ENCODE assay signal across 8 cellular contexts in the genomic region with DNA sequence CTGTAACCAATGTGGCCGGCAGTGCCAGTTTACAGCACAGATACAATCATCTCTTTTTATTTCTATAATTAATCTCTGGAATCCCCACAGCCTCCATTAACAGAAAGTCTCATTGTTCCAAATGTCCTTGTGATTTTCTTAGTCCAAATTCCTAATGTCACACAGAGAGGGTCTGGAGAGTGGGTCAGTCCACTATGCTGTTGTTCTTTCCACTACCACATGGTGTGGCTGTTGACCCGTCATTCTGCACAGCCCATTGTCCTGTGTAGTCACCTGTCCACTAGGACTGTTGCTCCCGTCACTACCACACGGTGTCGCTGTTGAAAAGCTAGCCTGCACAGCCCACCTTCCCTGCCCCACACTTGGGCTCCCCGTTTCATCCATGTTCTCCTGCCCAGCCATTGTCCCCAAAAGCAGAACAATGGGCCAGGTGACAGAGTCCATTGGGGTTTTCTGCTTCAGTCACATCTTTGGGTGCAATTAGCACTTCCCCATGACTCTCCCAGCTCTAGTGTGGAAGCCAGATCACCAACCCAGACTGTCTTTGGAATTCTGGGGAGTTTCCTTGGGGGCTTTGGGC. TPM values are rescaled to one million over a fixed set of nuclear protein-coding genes. Genes with fewer than 3 reads are reported as not detected.
A peak's percentile ranks its signal among the peaks of the same experiment; 100 is the strongest.
DNase-seq lines count a peak whose midpoint lies in the region; ATAC-seq and TF ChIP-seq lines count a peak whose summit lies in the region.

No MANE protein-coding gene starts in this region.

- ATAC-seq in omental fat pad (ENCODE audit: low FRiP score) (no peak), GM19455 (IDR thresholded peaks at IDR 0.05; ENCODE audit: unreplicated experiment) (no peak), HG03457 (IDR thresholded peaks at IDR 0.05; ENCODE audit: unreplicated experiment) (no peak)

- TF ChIP-seq CTCF in omental fat pad (IDR thresholded peaks at IDR 0.05) = no peak

- DNase-seq in NCI-H748 (lab: John Stamatoyannopoulos, UW; ENCODE audit: unreplicated experiment) (peak; percentile 48), NCI-H748 treated with DMSO at 0.1 percent for 48 hours (lab: John Stamatoyannopoulos, UW) (no peak), NCI-H226 (peak; percentile 16), ecto neural progenitor cell (ENCODE audit: low spot score) (peak; percentile 79), omental fat pad (ENCODE audit: low spot score) (peak; percentile 31), LoVo (ENCODE audit: low spot score) (no peak)

RNA-seq across cellular contexts. Expression of a gene that starts 8.6 kb away (rescaled TPM):
- 10 to 100 TPM in 2 of 4 donors, 1 to 10 TPM in 1, under 1 TPM in 1; 0.95 to 59.9 (median 7.0) TPM for total RNA-seq in omental fat pad

RNA-seq across cellular contexts. Expression of a gene that starts 33.7 kb away (rescaled TPM):
- total RNA-seq in omental fat pad = under 1 TPM in 2 of 4 donors, not detected in 2; 0.63 to 0.74 TPM

Comparison
In these comparisons a context has a peak if more than half of its experiments do, and no peak if none do; other contexts are left out.
1. DNase-seq: peak in NCI-H748 (single experiment), NCI-H226 (single experiment), ecto neural progenitor cell (single experiment) and omental fat pad (single experiment); none in NCI-H748 treated with DMSO at 0.1 percent for 48 hours (single experiment) and LoVo (single experiment).